In genomic region chr19:4791183-4792018, GRCh38 we compare ENCODE assay signal across 8 cellular contexts.
DNase-seq lines count a peak whose midpoint lies in the region; ATAC-seq and FAIRE-seq lines count a peak whose summit lies in the region.

Gene FEM1A (plus strand): TSS chr19:4791734. CDS start chr19:4791855, 121 bp downstream.

- DNase-seq in Ammon's horn (ENCODE audit: low spot score) (peak; percentile 100), NCI-H446 treated with DMSO at 0.1 percent for 48 hours (lab: John Stamatoyannopoulos, UW) (peak; percentile 100), cerebellar cortex (ENCODE audit: low spot score) (peak; percentile 100)
- DNase-seq in stimulated activated CD4-positive, alpha-beta T cell treated with anti-CD3 and anti-CD28 coated beads, Interleukin-12 subunit alpha, Interleukin-12 subunit beta, amount 100 ng/mL, for 4 hours, result peak; percentile 96

- ATAC-seq in GM19043 (IDR thresholded peaks at IDR 0.05; ENCODE audit: low read depth, unreplicated experiment), result peak; percentile 86
- ATAC-seq in HG03378 (IDR thresholded peaks at IDR 0.05; ENCODE audit: unreplicated experiment), result peak; percentile 92
- ATAC-seq in activated CD4-positive, CD25-positive, alpha-beta regulatory T cell treated with anti-CD3 and anti-CD28 coated beads, Interleukin-2, amount 50 U/mL, for 24 hours, result peak; percentile 92 to 96

- FAIRE-seq in islet of Langerhans (lab: Jason Lieb, UNC), result peak; percentile 97

Comparison
In these comparisons a context has a peak if more than half of its experiments do, and no peak if none do; other contexts are left out.
1. Peak in every context shown above with its lines: DNase-seq and ATAC-seq.